17 cellular contexts compared by ENCODE assay signal in genomic region chr6:131292145-131292938, GRCh38.
DNase-seq lines count a peak whose midpoint lies in the region; ATAC-seq and TF ChIP-seq lines count a peak whose summit lies in the region.
"Had no signal": no experiment of that assay in that cellular context is flagged by ENCODE, and none has a peak within 500 bp of the region (broad histone marks: within the 10 kb centered on the region; RNA-seq: fewer than 3 reads in every experiment).

No MANE protein-coding gene starts in this region.

- H3K27me3 ChIP-seq in thyroid gland (no peaks in the 10 kb centered on the region), ovary (no peaks in the 10 kb centered on the region)

- H3K36me3 Mint-ChIP-seq in activated naive CD4-positive, alpha-beta T cell treated with anti-CD3 and anti-CD28 coated beads, Interleukin-2, amount 50 U/mL, for 24 hours: peaks cover 19% of the 10 kb centered on the region
- peaks cover 0 to 4% of the 10 kb centered on the region in 2 donors for H3K36me3 Mint-ChIP-seq in activated naive CD4-positive, alpha-beta T cell treated with anti-CD3 and anti-CD28 coated beads, Interleukin-2, amount 50 U/mL, for 72 hours
- peaks cover 14% of the 10 kb centered on the region for H3K36me3 Mint-ChIP-seq in T-cell

- DNase-seq in activated naive CD4-positive, alpha-beta T cell treated with anti-CD3 and anti-CD28 coated beads, Interleukin-2, amount 50 U/mL, for 72 hours (ENCODE audit: low spot score in 2 of 2): no peak
- DNase-seq in T-cell (no peak), left kidney (ENCODE audit: low read depth, low spot score) (peak; percentile 40), thyroid gland (peak; percentile 51 to 60), ovary (no peak)
- DNase-seq: anterior cingulate cortex; hippocampal formation; NCI-H2081 treated with DMSO at 0.1 percent for 48 hours; NK-92 treated with Interleukin-12 subunit alpha and Interleukin-12 subunit beta, amount 100 ng/mL, for 24 hours; substantia nigra; WERI-Rb-1 had no signal

- TF ChIP-seq CTCF in thyroid gland (IDR thresholded peaks at IDR 0.05): no peak
- TF ChIP-seq CTCF in ovary (IDR thresholded peaks at IDR 0.05): no peak

- 13% methylated on average over 2 of the region's 2 CpGs for WGBS in thyroid gland, 2 donors
- 30 to 33% (median 31%) methylated on average over 2 of the region's 2 CpGs for WGBS in ovary, 3 donors

- no peak for TF ChIP-seq POLR2A in thyroid gland (IDR thresholded peaks at IDR 0.05)
- TF ChIP-seq POLR2A in ovary (IDR thresholded peaks at IDR 0.05): no peak

- H3K4me1 Mint-ChIP-seq in activated naive CD4-positive, alpha-beta T cell treated with anti-CD3 and anti-CD28 coated beads, Interleukin-2, amount 50 U/mL, for 24 hours: peaks cover 37% of the 10 kb centered on the region
- peaks cover 28 to 35% (median 28%) of the 10 kb centered on the region in 3 donors for H3K4me1 Mint-ChIP-seq in T-cell

- no peaks in the 10 kb centered on the region for H3K9me3 ChIP-seq in thyroid gland
- H3K9me3 ChIP-seq in ovary: no peaks in the 10 kb centered on the region

- TF ChIP-seq EP300 in ovary (IDR thresholded peaks at IDR 0.05): no peak

- H3K27me3 Mint-ChIP-seq in activated naive CD4-positive, alpha-beta T cell treated with anti-CD3 and anti-CD28 coated beads, Interleukin-2, amount 50 U/mL, for 24 hours: no peaks in the 10 kb centered on the region
- H3K27me3 Mint-ChIP-seq in T-cell: no peaks in the 10 kb centered on the region

- peaks cover 23 to 26% of the 10 kb centered on the region in 2 donors for H3K4me1 ChIP-seq in thyroid gland
- no peaks in the 10 kb centered on the region for H3K4me1 ChIP-seq in ovary (ENCODE audit: insufficient read depth)
- H3K4me1 ChIP-seq: parathyroid adenoma had no signal

- no peaks in the 10 kb centered on the region for H3K9me3 Mint-ChIP-seq in activated naive CD4-positive, alpha-beta T cell treated with anti-CD3 and anti-CD28 coated beads, Interleukin-2, amount 50 U/mL, for 24 hours
- no peaks in the 10 kb centered on the region for H3K9me3 Mint-ChIP-seq in activated naive CD4-positive, alpha-beta T cell treated with anti-CD3 and anti-CD28 coated beads, Interleukin-2, amount 50 U/mL, for 72 hours
- H3K9me3 Mint-ChIP-seq in T-cell: no peaks in the 10 kb centered on the region

- H3K36me3 ChIP-seq in thyroid gland (no peaks in the 10 kb centered on the region), ovary (no peaks in the 10 kb centered on the region)
- H3K36me3 ChIP-seq: WERI-Rb-1 had no signal

- POLR2A ChIA-PET in T-cell (lab: Charles Lee): interaction anchor here in 1 of 2 donors (0.6 to 1.3 kb wide), 2 partner anchors 10 to 46 kb away, joined by 3 to 5 read pairs; no protein-coding TSS in a partner anchor

- CTCF ChIA-PET in T-cell (lab: Charles Lee): interaction anchor here (0.6 kb wide), 2 partner anchors 16 to 48 kb away, joined by 3 read pairs; no protein-coding TSS in a partner anchor

- peak overlapping the region; percentile 82 for H3K27ac Mint-ChIP-seq in activated naive CD4-positive, alpha-beta T cell treated with anti-CD3 and anti-CD28 coated beads, Interleukin-2, amount 50 U/mL, for 24 hours
- H3K27ac Mint-ChIP-seq in activated naive CD4-positive, alpha-beta T cell treated with anti-CD3 and anti-CD28 coated beads, Interleukin-2, amount 50 U/mL, for 72 hours: peak overlapping the region in 1 of 2 donors; percentile 61
- H3K27ac Mint-ChIP-seq in T-cell: peak overlapping the region; percentile 80 to 82

- no peak for ATAC-seq in activated naive CD4-positive, alpha-beta T cell treated with anti-CD3 and anti-CD28 coated beads, Interleukin-2, amount 50 U/mL, for 72 hours
- peak in 3 of 4 experiments; percentile 37 to 57 (median 43) for ATAC-seq in T-cell (replicated peaks in 1 of 4)
- no peak for ATAC-seq in GM21723 (IDR thresholded peaks at IDR 0.05; ENCODE audit: unreplicated experiment)
- ATAC-seq in activated CD4-positive, CD25-positive, alpha-beta regulatory T cell treated with anti-CD3 and anti-CD28 coated beads, Interleukin-2, amount 50 U/mL, for 24 hours: no peak
- ATAC-seq: esophagus mucosa had no signal

- intact Hi-C loops in thyroid gland (cut with DNase I): no loop called here
- intact Hi-C loops in ovary (cut with DNase I): no loop called here

- H3K4me3 Mint-ChIP-seq in activated naive CD4-positive, alpha-beta T cell treated with anti-CD3 and anti-CD28 coated beads, Interleukin-2, amount 50 U/mL, for 24 hours: peak overlapping the region; percentile 40
- H3K4me3 Mint-ChIP-seq in T-cell: peak overlapping the region in 1 of 3 donors; percentile 63

- H3K4me3 ChIP-seq in thyroid gland (replicated peaks in 1 of 3) (no peak overlapping the region), ovary (no peak overlapping the region)
- H3K4me3 ChIP-seq: coronary artery had no signal

- H3K27ac ChIP-seq in thyroid gland: peak overlapping the region; percentile 44 to 83 (median 63)
- no peak overlapping the region for H3K27ac ChIP-seq in ovary
- H3K27ac ChIP-seq: coronary artery, parathyroid adenoma, WERI-Rb-1 had no signal

Comparison
In these comparisons a context has a peak if more than half of its experiments do, and no peak if none do; other contexts are left out.
1. ATAC-seq: peak in T-cell (3 of 4); none in activated naive CD4-positive, alpha-beta T cell treated with anti-CD3 and anti-CD28 coated beads, Interleukin-2, amount 50 U/mL, for 72 hours (0 of 2), GM21723 (single experiment) and activated CD4-positive, CD25-positive, alpha-beta regulatory T cell treated with anti-CD3 and anti-CD28 coated beads, Interleukin-2, amount 50 U/mL, for 24 hours (0 of 2).
2. DNase-seq: peak in left kidney (single experiment) and thyroid gland (2 of 2); none in activated naive CD4-positive, alpha-beta T cell treated with anti-CD3 and anti-CD28 coated beads, Interleukin-2, amount 50 U/mL, for 72 hours (0 of 2), T-cell (0 of 34) and ovary (0 of 5).
3. H3K27ac ChIP-seq: peak in thyroid gland (3 of 3); none in ovary (0 of 2).